ENCODE assay signal across 9 cellular contexts in the genomic region with DNA sequence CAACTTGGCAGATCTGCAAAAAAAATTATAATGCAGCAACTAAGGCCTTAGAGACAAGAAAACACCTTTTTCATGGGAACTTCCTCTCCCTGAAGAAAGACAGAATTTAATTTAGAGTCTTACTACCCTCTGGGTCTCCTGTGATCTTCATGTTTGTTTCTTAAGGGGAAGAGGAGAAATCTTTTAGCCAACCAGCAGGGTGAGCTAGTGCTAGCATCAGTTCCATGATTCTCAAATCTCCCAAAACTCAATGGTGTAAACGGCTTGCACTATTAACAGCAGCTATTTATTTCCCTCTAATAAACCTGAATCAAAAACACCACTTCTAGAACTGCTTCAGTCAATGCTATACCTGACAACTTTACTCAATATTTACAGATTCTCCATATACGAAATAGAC. TPM values are rescaled to one million over a fixed set of nuclear protein-coding genes. Genes with fewer than 3 reads are reported as not detected.
DNase-seq lines count a peak whose midpoint lies in the region; ATAC-seq, FAIRE-seq and TF ChIP-seq lines count a peak whose summit lies in the region.
"Had no signal": no experiment of that assay in that cellular context is flagged by ENCODE, and none has a peak within 500 bp of the region (broad histone marks: within the 10 kb centered on the region; RNA-seq: fewer than 3 reads in every experiment).

No MANE protein-coding gene starts in this region.

- TF ChIP-seq CTCF in OCI-LY7 (conservative IDR thresholded peaks at IDR 0.05; ENCODE audit: low read length) = peak; percentile 74
- peak in 1 of 2 donors; percentile 38 for TF ChIP-seq CTCF in endothelial cell of umbilical vein (IDR thresholded peaks at IDR 0.05; ENCODE audit: extremely low read depth in 1 of 2, insufficient read depth in 1 of 2, low read depth in 1 of 2, low read length in 2 of 2)

- H2AFZ ChIP-seq in OCI-LY7 (ENCODE audit: low read length) = no peak overlapping the region
- no peak overlapping the region for H2AFZ ChIP-seq in endothelial cell of umbilical vein (ENCODE audit: low read depth, low read length)

- H3K79me2 ChIP-seq in OCI-LY7 (ENCODE audit: insufficient read depth, low read depth, low read length) = peaks cover 88% of the 10 kb centered on the region
- H3K79me2 ChIP-seq in endothelial cell of umbilical vein (ENCODE audit: control insufficient read depth, insufficient read depth, low read length) = peaks cover 80% of the 10 kb centered on the region

- H3K4me3 ChIP-seq in OCI-LY7 (ENCODE audit: low read depth, low read length, poor library complexity, severe bottlenecking) (no peak overlapping the region), endothelial cell of umbilical vein (replicated peaks in 1 of 3; ENCODE audit: insufficient read depth in 1 of 3, low read depth in 1 of 3, low read length in 3 of 3) (no peak overlapping the region)

- H3K4me1 ChIP-seq in OCI-LY7 (ENCODE audit: insufficient read depth, low read length, poor library complexity, severe bottlenecking) (peaks cover 33% of the 10 kb centered on the region), endothelial cell of umbilical vein (ENCODE audit: control insufficient read depth, extremely low read depth, insufficient read depth, low read length) (peaks cover 19% of the 10 kb centered on the region)

- no peak overlapping the region for H3K27ac ChIP-seq in OCI-LY7 (ENCODE audit: low read depth, low read length, poor library complexity, severe bottlenecking)
- H3K27ac ChIP-seq in endothelial cell of umbilical vein (ENCODE audit: insufficient read depth, low read depth, low read length) = no peak overlapping the region

- peaks cover 25% of the 10 kb centered on the region; the same call in 1 of the 2 replicates for H4K20me1 ChIP-seq in OCI-LY7 (ENCODE audit: insufficient read depth, low read length)
- peaks cover 8% of the 10 kb centered on the region for H4K20me1 ChIP-seq in endothelial cell of umbilical vein (replicated peaks; ENCODE audit: control insufficient read depth, extremely low read depth, insufficient read depth, low read length)

- BruUV-seq in OCI-LY7 (replicated peaks; lab: Mats Ljungman, UMichigan) (no TSS peak), endothelial cell of umbilical vein (replicated peaks; lab: Mats Ljungman, UMichigan) (no TSS peak)

- peak; percentile 72 for FAIRE-seq in endothelial cell of umbilical vein (lab: Jason Lieb, UNC)
- FAIRE-seq in GM19239 (lab: Jason Lieb, UNC) = no peak

- no peak for TF ChIP-seq POLR2A in endothelial cell of umbilical vein (IDR thresholded peaks at IDR 0.05; ENCODE audit: low read depth, low read length)

- H3K36me3 Mint-ChIP-seq in activated naive CD4-positive, alpha-beta T cell treated with anti-CD3 and anti-CD28 coated beads for 36 hours (ENCODE audit: low read depth) = peaks cover 31% of the 10 kb centered on the region
- H3K36me3 Mint-ChIP-seq in stimulated activated effector memory CD8-positive, alpha-beta T cell treated with anti-CD3 and anti-CD28 coated beads, Interleukin-12 subunit alpha, Interleukin-12 subunit beta, amount 100 ng/mL, for 72 hours = peaks cover 58% of the 10 kb centered on the region

- H3K4me2 ChIP-seq in OCI-LY7 (ENCODE audit: low read length) = peak overlapping the region; percentile 85; the same call in 1 of the 2 replicates
- H3K4me2 ChIP-seq in endothelial cell of umbilical vein (ENCODE audit: insufficient read depth, low read length) = no peak overlapping the region

- peak overlapping the region; percentile 47 for H3K27ac Mint-ChIP-seq in activated naive CD4-positive, alpha-beta T cell treated with anti-CD3 and anti-CD28 coated beads for 36 hours
- peak overlapping the region; percentile 45 for H3K27ac Mint-ChIP-seq in stimulated activated effector memory CD8-positive, alpha-beta T cell treated with anti-CD3 and anti-CD28 coated beads, Interleukin-12 subunit alpha, Interleukin-12 subunit beta, amount 100 ng/mL, for 72 hours

- H3K9me1 ChIP-seq in endothelial cell of umbilical vein (replicated peaks; ENCODE audit: control insufficient read depth, extremely low read depth, insufficient read depth, low read length) = no peaks in the 10 kb centered on the region

- peaks cover 68% of the 10 kb centered on the region for H3K36me3 ChIP-seq in OCI-LY7 (ENCODE audit: insufficient read depth, low read length)
- no peaks in the 10 kb centered on the region for H3K36me3 ChIP-seq in endothelial cell of umbilical vein (ENCODE audit: control insufficient read depth in 2 of 2, extremely low read depth in 1 of 2, insufficient read depth in 2 of 2, low read length in 2 of 2)

- CTCF ChIA-PET in activated naive CD4-positive, alpha-beta T cell treated with anti-CD3 and anti-CD28 coated beads for 36 hours (lab: Charles Lee) = interaction anchor here (0.7 to 1.1 kb wide), 2 partner anchors 63 to 149 kb away, joined by 3 read pairs; no protein-coding TSS in a partner anchor
- CTCF ChIA-PET in OCI-LY7 (lab: Charles Lee; ENCODE audit: unreplicated experiment) = interaction anchor here (0.5 to 1.6 kb wide), 2 partner anchors 9 to 147 kb away, joined by 3 to 6 read pairs; no protein-coding TSS in a partner anchor
- CTCF ChIA-PET in endothelial cell of umbilical vein (lab: Charles Lee) = interaction anchor here (0.8 to 2.2 kb wide), 8 partner anchors 9 to 297 kb away, joined by 3 to 10 read pairs (median 4); no protein-coding TSS in a partner anchor

- no peak overlapping the region for H3K9ac ChIP-seq in endothelial cell of umbilical vein (replicated peaks; ENCODE audit: extremely low read depth, insufficient read depth, low read length)

- dilution Hi-C loops in endothelial cell of umbilical vein (cut with MboI; ENCODE audit: extremely low pct_ligation_motif_present, low sequenced_read_pairs) = no loop called here

- H3K9me3 ChIP-seq in OCI-LY7 (ENCODE audit: low read length) (no peaks in the 10 kb centered on the region; the same call in 1 of the 2 replicates), endothelial cell of umbilical vein (replicated peaks; ENCODE audit: control insufficient read depth, insufficient read depth, low read length) (no peaks in the 10 kb centered on the region)

- peaks cover 66% of the 10 kb centered on the region for H3K4me1 Mint-ChIP-seq in activated naive CD4-positive, alpha-beta T cell treated with anti-CD3 and anti-CD28 coated beads for 36 hours (ENCODE audit: low read depth)
- peaks cover 55% of the 10 kb centered on the region for H3K4me1 Mint-ChIP-seq in stimulated activated effector memory CD8-positive, alpha-beta T cell treated with anti-CD3 and anti-CD28 coated beads, Interleukin-12 subunit alpha, Interleukin-12 subunit beta, amount 100 ng/mL, for 72 hours

- H3K4me3 Mint-ChIP-seq in activated naive CD4-positive, alpha-beta T cell treated with anti-CD3 and anti-CD28 coated beads for 36 hours = no peak overlapping the region
- peak overlapping the region; percentile 88 for H3K4me3 Mint-ChIP-seq in stimulated activated effector memory CD8-positive, alpha-beta T cell treated with anti-CD3 and anti-CD28 coated beads, Interleukin-12 subunit alpha, Interleukin-12 subunit beta, amount 100 ng/mL, for 72 hours

- H3K9me2 ChIP-seq in OCI-LY7 (ENCODE audit: insufficient read depth, low read length) = no peaks in the 10 kb centered on the region

- POLR2A ChIA-PET in OCI-LY7 (lab: Charles Lee) = interaction anchor here (0.8 to 1.7 kb wide), 5 partner anchors 8 to 124 kb away, joined by 3 to 11 read pairs (median 5); no protein-coding TSS in a partner anchor
- POLR2A ChIA-PET in endothelial cell of umbilical vein (lab: Charles Lee) = interaction anchor here (0.6 kb wide), 1 partner anchor 64 kb away, joined by 3 read pairs; no protein-coding TSS in a partner anchor

- intact Hi-C loops in activated naive CD4-positive, alpha-beta T cell treated with anti-CD3 and anti-CD28 coated beads for 36 hours (cut with micrococcal nuclease) = loop anchor here (1.0 to 10.0 kb wide), 3 partner anchors 63 to 147 kb away; no protein-coding TSS in a partner anchor
- intact Hi-C loops in OCI-LY7 (cut with micrococcal nuclease; ENCODE audit: unreplicated experiment) (loop anchor here (1.0 kb wide), 1 partner anchor 147 kb away; no protein-coding TSS in a partner anchor), endothelial cell of umbilical vein (cut with micrococcal nuclease) (no loop called here)

- no peak for ATAC-seq in stimulated activated effector memory CD8-positive, alpha-beta T cell treated with anti-CD3 and anti-CD28 coated beads, Interleukin-12 subunit alpha, Interleukin-12 subunit beta, amount 100 ng/mL, for 72 hours
- ATAC-seq in GM21528 (IDR thresholded peaks at IDR 0.05; ENCODE audit: low FRiP score, unreplicated experiment) = no peak

- H3K27me3 Mint-ChIP-seq in activated naive CD4-positive, alpha-beta T cell treated with anti-CD3 and anti-CD28 coated beads for 36 hours (ENCODE audit: low read depth) = no peaks in the 10 kb centered on the region

- H3K27me3 ChIP-seq in endothelial cell of umbilical vein (ENCODE audit: control insufficient read depth in 2 of 2, insufficient read depth in 2 of 2, low read length in 2 of 2) = no peaks in the 10 kb centered on the region

- H3K9me3 Mint-ChIP-seq in activated naive CD4-positive, alpha-beta T cell treated with anti-CD3 and anti-CD28 coated beads for 36 hours = no peaks in the 10 kb centered on the region
- H3K9me3 Mint-ChIP-seq in stimulated activated effector memory CD8-positive, alpha-beta T cell treated with anti-CD3 and anti-CD28 coated beads, Interleukin-12 subunit alpha, Interleukin-12 subunit beta, amount 100 ng/mL, for 72 hours = no peaks in the 10 kb centered on the region

- DNase-seq in activated naive CD4-positive, alpha-beta T cell treated with anti-CD3 and anti-CD28 coated beads for 36 hours = no peak
- no peak for DNase-seq in activated naive CD4-positive, alpha-beta T cell (lab: John Stamatoyannopoulos, UW)
- DNase-seq in OCI-LY7 (ENCODE audit: low spot score) (peak; percentile 29), endothelial cell of umbilical vein (ENCODE audit: low read depth, low spot score) (no peak), SW480 (ENCODE audit: low spot score) (no peak), GM19239 (ENCODE audit: insufficient read length, low spot score) (no peak)
- no peak for DNase-seq in stimulated activated effector memory CD8-positive, alpha-beta T cell treated with anti-CD3 and anti-CD28 coated beads, Interleukin-12 subunit alpha, Interleukin-12 subunit beta, amount 100 ng/mL, for 72 hours (ENCODE audit: low spot score in 2 of 2)
- DNase-seq: NCI-H1694 had no signal

RNA-seq across cellular contexts. Expression of a gene that starts 3.8 kb away (rescaled TPM):
- 10 to 100 TPM; 42.4 to 42.8 TPM for total RNA-seq in activated naive CD4-positive, alpha-beta T cell treated with anti-CD3 and anti-CD28 coated beads for 36 hours
- total RNA-seq in OCI-LY7 (2014; rRNA removed; shearing (Covaris generic)) = 56.6 and 58.0 TPM in 2 replicates
- total RNA-seq in OCI-LY7 (2022) (65.1 and 71.1 TPM in 2 replicates), endothelial cell of umbilical vein (38.7 and 47.0 TPM in 2 replicates)
- polyA plus RNA-seq in endothelial cell of umbilical vein = 6.3 and 7.2 TPM in 2 replicates
- 10.7 and 11.1 TPM in 2 replicates for polyA plus RNA-seq in endothelial cell of umbilical vein (2011; cell fraction: cytosol; rRNA removed)
- 27.9 and 32.2 TPM in 2 replicates for polyA plus RNA-seq in endothelial cell of umbilical vein (2011; cell fraction: nucleus; rRNA removed)
- polyA plus RNA-seq in endothelial cell of umbilical vein (2012) = 17.9 and 19.8 TPM in 2 replicates
- 54.6 and 55.9 TPM in 2 replicates for polyA minus RNA-seq in endothelial cell of umbilical vein
- 34.6 TPM for polyA minus RNA-seq in endothelial cell of umbilical vein (2011; cell fraction: cytosol; rRNA and poly(A)+ RNA removed)
- 158 and 203 TPM in 2 replicates for polyA minus RNA-seq in endothelial cell of umbilical vein (2011; cell fraction: nucleus; rRNA and poly(A)+ RNA removed)
